Comparison of ENCODE assay signal across 8 cellular contexts in the genomic region with DNA sequence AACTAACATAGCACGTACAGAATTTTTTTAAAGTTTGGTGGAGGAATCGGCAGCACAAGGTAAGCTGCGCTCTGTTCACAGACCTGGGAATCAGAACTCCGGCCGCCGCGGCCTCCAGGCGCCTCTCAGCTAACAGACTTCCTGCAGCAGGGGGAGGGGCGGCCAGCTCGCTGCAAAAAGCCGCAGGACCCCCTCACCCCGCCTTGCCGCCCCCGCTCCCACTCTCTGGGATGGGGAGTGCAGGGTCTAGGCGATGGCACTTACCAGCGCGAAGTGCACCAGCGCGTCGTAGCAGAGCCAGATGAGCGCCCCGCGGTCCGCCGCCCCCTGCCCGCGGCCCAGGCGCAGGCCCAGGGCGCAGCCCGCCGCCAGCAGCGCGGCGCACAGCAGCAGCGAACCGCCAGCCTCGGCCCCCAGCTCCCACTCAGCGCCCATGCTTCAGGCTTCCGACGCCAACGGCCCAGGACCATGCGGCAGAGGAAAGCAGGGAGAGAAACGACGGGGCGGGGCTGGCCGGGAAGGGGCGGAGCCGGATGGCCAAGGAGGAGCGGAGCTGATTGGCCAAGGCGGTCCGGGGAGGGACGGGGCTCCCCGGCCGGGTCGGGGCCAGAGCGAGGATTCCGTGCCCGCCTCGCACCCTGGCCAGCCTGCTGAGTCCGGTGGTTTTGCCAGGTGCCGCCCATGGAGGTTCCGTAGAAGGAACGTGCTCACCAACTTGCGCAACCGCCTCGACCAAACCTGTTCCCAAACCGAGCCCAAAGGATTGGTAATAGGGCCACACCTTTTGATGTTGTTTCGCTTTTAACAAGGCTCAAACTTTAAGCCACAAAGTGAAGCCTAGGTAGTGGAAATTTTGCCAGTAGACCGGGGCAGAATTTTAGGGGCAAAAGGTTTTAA. TPM values are rescaled to one million over a fixed set of nuclear protein-coding genes. Genes with fewer than 3 reads are reported as not detected.
DNase-seq lines count a peak whose midpoint lies in the region; ATAC-seq, FAIRE-seq and TF ChIP-seq lines count a peak whose summit lies in the region.

A gene (minus strand): TSS at position 497 of the 897 bp plus-strand sequence. CDS start 62 bp downstream, at position 435.

- H3K27me3 ChIP-seq in bronchial epithelial cell (ENCODE audit: control insufficient read depth, insufficient read depth, low read length) = no peaks in the 10 kb centered on the region

- H3K4me3 ChIP-seq in AG04449 (ENCODE audit: low read depth, low read length) = peak within 1 kb of the TSS; percentile 71
- H3K4me3 ChIP-seq in bronchial epithelial cell (ENCODE audit: low read depth, low read length) = peak within 1 kb of the TSS; percentile 76

- no peak for TF ChIP-seq CTCF in AG04449 (IDR thresholded peaks at IDR 0.05; ENCODE audit: insufficient read depth, low read length, missing control alignments)
- no peak for TF ChIP-seq CTCF in WTC11 (IDR thresholded peaks at IDR 0.05)
- TF ChIP-seq CTCF in bronchial epithelial cell (IDR thresholded peaks at IDR 0.05; ENCODE audit: insufficient read depth, low read length, severe bottlenecking) = no peak

- POLR2A ChIA-PET in AG04449 (lab: Yijun Ruan, JAX) (interaction anchor here (0.6 to 1.1 kb wide), 7 partner anchors 10 to 609 kb away, joined by 3 to 6 read pairs (median 3); a partner anchor contains a TSS), WTC11 (lab: Charles Lee) (interaction anchor here (0.7 to 2.7 kb wide), 5 partner anchors 16 to 306 kb away, joined by 3 to 20 read pairs (median 3); a partner anchor contains a TSS)

- peak; percentile 97 for ATAC-seq in GM18867 (IDR thresholded peaks at IDR 0.05; ENCODE audit: unreplicated experiment)
- ATAC-seq in HG03097 (IDR thresholded peaks at IDR 0.05; ENCODE audit: low FRiP score, unreplicated experiment) = peak; percentile 93
- ATAC-seq in WTC11 = peak; percentile 96

- DNase-seq in AG04449 (ENCODE audit: low read depth, low spot score) (no peak), NCI-H2196 (lab: John Stamatoyannopoulos, UW; ENCODE audit: unreplicated experiment) (peak; percentile 73), WTC11 (ENCODE audit: low spot score) (peak; percentile 99), bronchial epithelial cell (ENCODE audit: low read depth) (peak; percentile 92), immature natural killer cell (peak; percentile 74 to 78 (median 78)), smooth muscle cell of the brain vasculature (ENCODE audit: low read depth, low spot score) (peak; percentile 65)

- H3K36me3 Mint-ChIP-seq in WTC11 (peaks cover 17% of the 10 kb centered on the region), immature natural killer cell (peaks cover 0 to 4% (median 0%) of the 10 kb centered on the region in 3 donors)

- H3K27ac Mint-ChIP-seq in WTC11 (peak within 1 kb of the TSS; percentile 82), immature natural killer cell (peak within 1 kb of the TSS; percentile 49 to 80 (median 73))

- CTCF ChIA-PET in AG04449 (lab: Yijun Ruan, JAX) (interaction anchor here (0.7 to 0.8 kb wide), 2 partner anchors 12 to 245 kb away, joined by 3 read pairs; a partner anchor contains a TSS), WTC11 (lab: Charles Lee) (interaction anchor here (0.6 to 1.7 kb wide), 10 partner anchors 12 to 306 kb away, joined by 3 to 5 read pairs (median 3); a partner anchor contains a TSS)

- no peak for FAIRE-seq in bronchial epithelial cell (lab: Jason Lieb, UNC)

- H3K4me3 Mint-ChIP-seq in WTC11 (peak within 1 kb of the TSS; percentile 91), immature natural killer cell (peak within 1 kb of the TSS; percentile 88 to 91 (median 91))

- H3K36me3 ChIP-seq in bronchial epithelial cell (ENCODE audit: control insufficient read depth, insufficient read depth, low read length) = peaks cover 11% of the 10 kb centered on the region

- H3K27me3 Mint-ChIP-seq in WTC11 (ENCODE audit: low read depth) (no peaks in the 10 kb centered on the region; the same call in 1 of the 2 replicates), immature natural killer cell (ENCODE audit: low read depth in 3 of 3) (peaks cover 2 to 6% (median 3%) of the 10 kb centered on the region in 3 donors)

- H3K9me3 Mint-ChIP-seq in WTC11 (no peaks in the 10 kb centered on the region), immature natural killer cell (peaks cover 0 to 2% (median 0%) of the 10 kb centered on the region in 6 donors)

- H3K4me1 Mint-ChIP-seq in WTC11 (peaks cover 37% of the 10 kb centered on the region), immature natural killer cell (peaks cover 16 to 32% of the 10 kb centered on the region in 2 donors)

TF ChIP-seq in WTC11, 78 proteins besides CTCF, POLR2A, EP300 and RAD21 (continues in another document):
- TF ChIP-seq, protein P1, sequence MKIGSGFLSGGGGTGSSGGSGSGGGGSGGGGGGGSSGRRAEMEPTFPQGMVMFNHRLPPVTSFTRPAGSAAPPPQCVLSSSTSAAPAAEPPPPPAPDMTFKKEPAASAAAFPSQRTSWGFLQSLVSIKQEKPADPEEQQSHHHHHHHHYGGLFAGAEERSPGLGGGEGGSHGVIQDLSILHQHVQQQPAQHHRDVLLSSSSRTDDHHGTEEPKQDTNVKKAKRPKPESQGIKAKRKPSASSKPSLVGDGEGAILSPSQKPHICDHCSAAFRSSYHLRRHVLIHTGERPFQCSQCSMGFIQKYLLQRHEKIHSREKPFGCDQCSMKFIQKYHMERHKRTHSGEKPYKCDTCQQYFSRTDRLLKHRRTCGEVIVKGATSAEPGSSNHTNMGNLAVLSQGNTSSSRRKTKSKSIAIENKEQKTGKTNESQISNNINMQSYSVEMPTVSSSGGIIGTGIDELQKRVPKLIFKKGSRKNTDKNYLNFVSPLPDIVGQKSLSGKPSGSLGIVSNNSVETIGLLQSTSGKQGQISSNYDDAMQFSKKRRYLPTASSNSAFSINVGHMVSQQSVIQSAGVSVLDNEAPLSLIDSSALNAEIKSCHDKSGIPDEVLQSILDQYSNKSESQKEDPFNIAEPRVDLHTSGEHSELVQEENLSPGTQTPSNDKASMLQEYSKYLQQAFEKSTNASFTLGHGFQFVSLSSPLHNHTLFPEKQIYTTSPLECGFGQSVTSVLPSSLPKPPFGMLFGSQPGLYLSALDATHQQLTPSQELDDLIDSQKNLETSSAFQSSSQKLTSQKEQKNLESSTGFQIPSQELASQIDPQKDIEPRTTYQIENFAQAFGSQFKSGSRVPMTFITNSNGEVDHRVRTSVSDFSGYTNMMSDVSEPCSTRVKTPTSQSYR (CRISPR knock-in tag; IDR thresholded peaks at IDR 0.05) = peak; percentile 80
- TF ChIP-seq ZNF121 (CRISPR knock-in tag; IDR thresholded peaks at IDR 0.05) (peak; percentile 2; the same call in 1 of the 2 replicates), PRRX2 (CRISPR knock-in tag; IDR thresholded peaks at IDR 0.05) (peak; percentile 64; the same call in 1 of the 2 replicates), MYBL2 (CRISPR knock-in tag; IDR thresholded peaks at IDR 0.05) (peak; percentile 98), ATF1 (CRISPR knock-in tag; IDR thresholded peaks at IDR 0.05) (no peak; the same call in 1 of the 2 replicates), GTF2I (CRISPR knock-in tag; conservative IDR thresholded peaks at IDR 0.05) (no peak), GABPB1 (CRISPR knock-in tag; IDR thresholded peaks at IDR 0.05) (peak; percentile 68), NR3C1 (CRISPR knock-in tag; conservative IDR thresholded peaks at IDR 0.05; ENCODE audit: low read depth) (peak; percentile 98), SMAD3 (CRISPR knock-in tag; IDR thresholded peaks at IDR 0.05; ENCODE audit: borderline replicate concordance) (peak; percentile 93; the same call in 1 of the 2 replicates)
- TF ChIP-seq, protein P2, sequence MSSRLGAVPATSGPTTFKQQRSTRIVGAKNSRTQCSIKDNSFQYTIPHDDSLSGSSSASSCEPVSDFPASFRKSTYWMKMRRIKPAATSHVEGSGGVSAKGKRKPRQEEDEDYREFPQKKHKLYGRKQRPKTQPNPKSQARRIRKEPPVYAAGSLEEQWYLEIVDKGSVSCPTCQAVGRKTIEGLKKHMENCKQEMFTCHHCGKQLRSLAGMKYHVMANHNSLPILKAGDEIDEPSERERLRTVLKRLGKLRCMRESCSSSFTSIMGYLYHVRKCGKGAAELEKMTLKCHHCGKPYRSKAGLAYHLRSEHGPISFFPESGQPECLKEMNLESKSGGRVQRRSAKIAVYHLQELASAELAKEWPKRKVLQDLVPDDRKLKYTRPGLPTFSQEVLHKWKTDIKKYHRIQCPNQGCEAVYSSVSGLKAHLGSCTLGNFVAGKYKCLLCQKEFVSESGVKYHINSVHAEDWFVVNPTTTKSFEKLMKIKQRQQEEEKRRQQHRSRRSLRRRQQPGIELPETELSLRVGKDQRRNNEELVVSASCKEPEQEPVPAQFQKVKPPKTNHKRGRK (CRISPR knock-in tag; IDR thresholded peaks at IDR 0.05; ENCODE audit: borderline replicate concordance) = 0 out of 2 replicates have a peak, but pooled peaks have one; percentile 64
- TF ChIP-seq, protein P3, sequence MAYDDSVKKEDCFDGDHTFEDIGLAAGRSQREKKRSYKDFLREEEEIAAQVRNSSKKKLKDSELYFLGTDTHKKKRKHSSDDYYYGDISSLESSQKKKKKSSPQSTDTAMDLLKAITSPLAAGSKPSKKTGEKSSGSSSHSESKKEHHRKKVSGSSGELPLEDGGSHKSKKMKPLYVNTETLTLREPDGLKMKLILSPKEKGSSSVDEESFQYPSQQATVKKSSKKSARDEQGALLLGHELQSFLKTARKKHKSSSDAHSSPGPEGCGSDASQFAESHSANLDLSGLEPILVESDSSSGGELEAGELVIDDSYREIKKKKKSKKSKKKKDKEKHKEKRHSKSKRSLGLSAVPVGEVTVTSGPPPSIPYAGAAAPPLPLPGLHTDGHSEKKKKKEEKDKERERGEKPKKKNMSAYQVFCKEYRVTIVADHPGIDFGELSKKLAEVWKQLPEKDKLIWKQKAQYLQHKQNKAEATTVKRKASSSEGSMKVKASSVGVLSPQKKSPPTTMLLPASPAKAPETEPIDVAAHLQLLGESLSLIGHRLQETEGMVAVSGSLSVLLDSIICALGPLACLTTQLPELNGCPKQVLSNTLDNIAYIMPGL (CRISPR knock-in tag; IDR thresholded peaks at IDR 0.05) = no peak

RNA-seq across cellular contexts. Expression of the gene that starts here (rescaled TPM):
- 92.5 to 137 TPM (median 126 TPM) in 3 replicates for total RNA-seq in WTC11 (2021)
- total RNA-seq in bronchial epithelial cell = 80.4 and 146 TPM in 2 replicates
- 10 to 100 TPM; 47.3 to 53.6 (median 49.6) TPM for polyA plus RNA-seq in immature natural killer cell
